In the genomic region with DNA sequence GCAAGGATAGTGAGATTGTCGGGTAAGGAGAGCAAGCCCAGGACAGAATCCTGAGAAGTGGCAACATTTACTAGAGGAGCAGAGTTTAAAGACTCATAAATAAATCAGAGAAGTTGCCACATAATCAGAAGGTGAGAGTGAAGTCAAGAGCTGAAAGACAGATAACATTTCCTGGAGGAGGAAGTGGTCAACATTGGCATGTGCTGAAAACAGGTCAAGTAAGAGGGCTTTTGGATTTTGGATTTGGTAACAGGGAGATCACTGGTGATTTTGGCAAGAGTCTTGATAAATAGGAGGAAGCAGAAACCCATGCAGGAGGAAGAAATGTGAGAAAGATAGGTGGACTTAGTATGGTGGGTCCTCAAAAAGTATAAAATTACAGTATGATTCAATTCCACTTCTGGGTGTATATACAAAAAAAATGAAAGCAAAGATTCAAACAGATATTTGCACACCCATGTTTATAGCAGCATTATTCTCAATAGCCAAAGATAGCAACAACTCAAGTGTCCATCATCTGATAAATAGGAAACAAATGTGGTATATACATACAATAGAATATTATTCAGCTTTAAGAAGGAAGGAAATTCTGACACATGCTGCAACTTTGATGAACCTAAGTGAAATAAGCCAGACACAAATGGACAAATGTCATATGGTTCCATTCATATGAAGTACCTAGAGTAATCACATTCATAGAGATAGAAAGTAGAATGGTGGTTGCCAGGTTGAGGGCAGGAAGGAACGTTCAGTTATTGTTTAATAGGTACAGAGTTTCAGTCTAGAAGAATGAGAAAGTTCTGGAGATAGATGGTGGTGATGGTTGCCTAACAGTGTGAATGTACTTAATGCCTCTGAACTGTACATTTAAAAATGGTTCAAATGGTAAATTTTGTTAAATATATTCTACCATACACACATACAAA, we compare ENCODE assay signal across 8 cellular contexts. TPM values are rescaled to one million over a fixed set of nuclear protein-coding genes. Genes with fewer than 3 reads are reported as not detected.
DNase-seq lines count a peak whose midpoint lies in the region; ATAC-seq and TF ChIP-seq lines count a peak whose summit lies in the region.

No MANE protein-coding gene starts in this region.

- H4K20me1 ChIP-seq in MM.1S (ENCODE audit: insufficient read depth, low read length) = no peaks in the 10 kb centered on the region

- H3K4me1 ChIP-seq in MM.1S (ENCODE audit: low read length) = peaks cover 34% of the 10 kb centered on the region
- peaks cover 34% of the 10 kb centered on the region for H3K4me1 ChIP-seq in effector memory CD4-positive, alpha-beta T cell (ENCODE audit: control insufficient read depth, insufficient read depth, low read length, poor library complexity, severe bottlenecking)

- H3K4me3 Mint-ChIP-seq in type B pancreatic cell = no peak overlapping the region

- peaks cover 4% of the 10 kb centered on the region for H3K4me1 Mint-ChIP-seq in type B pancreatic cell (ENCODE audit: unreplicated experiment)

- no peaks in the 10 kb centered on the region for H3K9me2 ChIP-seq in MM.1S (replicated peaks; ENCODE audit: insufficient read depth, low read length)

- H3K27ac Mint-ChIP-seq in type B pancreatic cell = no peak overlapping the region

- H3K9me3 ChIP-seq in MM.1S (replicated peaks; ENCODE audit: insufficient read depth, low read length) = no peaks in the 10 kb centered on the region
- no peaks in the 10 kb centered on the region for H3K9me3 ChIP-seq in effector memory CD4-positive, alpha-beta T cell (ENCODE audit: control insufficient read depth, low read length)

- intact Hi-C loops in Right ventricle myocardium superior (cut with DNase I) = no loop called here

- no peak overlapping the region for H3K27ac ChIP-seq in MM.1S (ENCODE audit: low read length)
- H3K27ac ChIP-seq in effector memory CD4-positive, alpha-beta T cell (ENCODE audit: insufficient read depth, low read length, poor library complexity, severe bottlenecking) = peak overlapping the region; percentile 72

- no peak overlapping the region for H3K4me2 ChIP-seq in MM.1S (ENCODE audit: low read depth, low read length)

- H3K27me3 ChIP-seq in GM06990 (replicated peaks; ENCODE audit: control insufficient read depth, insufficient read depth, low read length) = no peaks in the 10 kb centered on the region
- peaks cover 18% of the 10 kb centered on the region for H3K27me3 ChIP-seq in MM.1S (replicated peaks; ENCODE audit: insufficient read depth, low read length)
- no peaks in the 10 kb centered on the region for H3K27me3 ChIP-seq in effector memory CD4-positive, alpha-beta T cell (replicated peaks; ENCODE audit: control insufficient read depth, insufficient read depth, low read length, poor library complexity, severe bottlenecking)

- no peaks in the 10 kb centered on the region for H3K36me3 ChIP-seq in GM06990 (ENCODE audit: control insufficient read depth, insufficient read depth, low read length)
- H3K36me3 ChIP-seq in MM.1S (replicated peaks; ENCODE audit: insufficient read depth, low read length) = no peaks in the 10 kb centered on the region
- no peaks in the 10 kb centered on the region for H3K36me3 ChIP-seq in effector memory CD4-positive, alpha-beta T cell (ENCODE audit: control insufficient read depth, insufficient read depth, low read length)

- no peaks in the 10 kb centered on the region for H3K79me2 ChIP-seq in MM.1S (ENCODE audit: low read length)

- peaks cover 17% of the 10 kb centered on the region for H3F3A ChIP-seq in MM.1S (ENCODE audit: insufficient read depth, low read length)

- no peaks in the 10 kb centered on the region for H3K9me3 Mint-ChIP-seq in type B pancreatic cell

- H3K27me3 Mint-ChIP-seq in type B pancreatic cell = no peaks in the 10 kb centered on the region

- no peak for TF ChIP-seq CTCF in GM06990 (IDR thresholded peaks at IDR 0.05; ENCODE audit: insufficient read depth, low read length, poor library complexity, severe bottlenecking)
- no peak for TF ChIP-seq CTCF in MM.1S (IDR thresholded peaks at IDR 0.05; ENCODE audit: low read length)
- TF ChIP-seq CTCF in type B pancreatic cell (conservative IDR thresholded peaks at IDR 0.05) = no peak

- no peaks in the 10 kb centered on the region for H3K36me3 Mint-ChIP-seq in type B pancreatic cell

- peak; percentile 34 for DNase-seq in GM06990 (ENCODE audit: extremely low read depth, insufficient read length)
- peak; percentile 61 for DNase-seq in MM.1S
- no peak for DNase-seq in effector memory CD4-positive, alpha-beta T cell
- DNase-seq in stimulated activated naive CD4-positive, alpha-beta T cell treated with Interleukin-2 at 50 U/mL for 16 hours (lab: John Stamatoyannopoulos, UW) = no peak
- no peak for DNase-seq in DMS53 (lab: John Stamatoyannopoulos, UW)
- DNase-seq in Right ventricle myocardium superior = no peak
- DNase-seq in type B pancreatic cell (ENCODE audit: extremely low spot score, unreplicated experiment) = no peak

- no peak overlapping the region for H3K9ac ChIP-seq in MM.1S (ENCODE audit: low read length)

- peak; percentile 75 for ATAC-seq in GM21737 (IDR thresholded peaks at IDR 0.05; ENCODE audit: unreplicated experiment)
- ATAC-seq in Right ventricle myocardium superior (ENCODE audit: poor library complexity) = no peak

- H3K4me3 ChIP-seq in GM06990 (replicated peaks; ENCODE audit: low read depth, low read length) (no peak overlapping the region), MM.1S (ENCODE audit: low read length) (no peak overlapping the region)
- peak overlapping the region; percentile 56 for H3K4me3 ChIP-seq in effector memory CD4-positive, alpha-beta T cell (ENCODE audit: insufficient read depth, low read depth, low read length, poor library complexity, severe bottlenecking)

- no peak overlapping the region for H2AFZ ChIP-seq in MM.1S (ENCODE audit: low read length)

RNA-seq across cellular contexts. Expression of a gene that starts 27.3 kb away (rescaled TPM):
- 182 TPM for total RNA-seq in Right ventricle myocardium superior
- 61.2 and 69.4 TPM in 2 replicates for total RNA-seq in type B pancreatic cell (ENCODE audit: low replicate concordance)

Comparison
In these comparisons a context has a peak if more than half of its experiments do, and no peak if none do; other contexts are left out.
1. DNase-seq: peak in GM06990 (single experiment) and MM.1S (single experiment); none in effector memory CD4-positive, alpha-beta T cell (0 of 3), stimulated activated naive CD4-positive, alpha-beta T cell treated with Interleukin-2 at 50 U/mL for 16 hours (single experiment), DMS53 (single experiment), Right ventricle myocardium superior (single experiment) and type B pancreatic cell (single experiment).